In genomic region chr20:20317195-20318113, GRCh38 we compare ENCODE assay signal across 9 cellular contexts. TPM values are rescaled to one million over a fixed set of nuclear protein-coding genes. Genes with fewer than 3 reads are reported as not detected.
DNase-seq lines count a peak whose midpoint lies in the region; ATAC-seq lines count a peak whose summit lies in the region.
"Had no signal": no experiment of that assay in that cellular context is flagged by ENCODE, and none has a peak within 500 bp of the region (broad histone marks: within the 10 kb centered on the region; RNA-seq: fewer than 3 reads in every experiment).

No MANE protein-coding gene starts in this region.

- CTCF ChIA-PET in naive thymus-derived CD4-positive, alpha-beta T cell (lab: Charles Lee): no interaction called here

- H3K9me3 ChIP-seq in naive thymus-derived CD4-positive, alpha-beta T cell (ENCODE audit: control insufficient read depth in 2 of 3, low read length in 3 of 3): no peaks in the 10 kb centered on the region

- POLR2A ChIA-PET in naive thymus-derived CD4-positive, alpha-beta T cell (lab: Charles Lee): no interaction called here

- no peaks in the 10 kb centered on the region for H3K4me1 ChIP-seq in naive thymus-derived CD4-positive, alpha-beta T cell (ENCODE audit: control insufficient read depth in 2 of 2, insufficient read depth in 2 of 2, low read length in 2 of 2)

- peaks cover 0 to 8% (median 4%) of the 10 kb centered on the region in 5 donors for H3K27me3 Mint-ChIP-seq in naive thymus-derived CD4-positive, alpha-beta T cell
- H3K27me3 Mint-ChIP-seq in activated naive CD8-positive, alpha-beta T cell treated with anti-CD3 and anti-CD28 coated beads, Interleukin-2, amount 50 U/mL, for 24 hours: no peaks in the 10 kb centered on the region

- H3K9me3 Mint-ChIP-seq in naive thymus-derived CD4-positive, alpha-beta T cell: peaks cover 0 to 12% (median 5%) of the 10 kb centered on the region in 11 donors
- H3K9me3 Mint-ChIP-seq in activated naive CD8-positive, alpha-beta T cell treated with anti-CD3 and anti-CD28 coated beads, Interleukin-2, amount 50 U/mL, for 24 hours: no peaks in the 10 kb centered on the region

- H3K36me3 Mint-ChIP-seq in naive thymus-derived CD4-positive, alpha-beta T cell: no peaks in the 10 kb centered on the region
- no peaks in the 10 kb centered on the region for H3K36me3 Mint-ChIP-seq in activated naive CD8-positive, alpha-beta T cell treated with anti-CD3 and anti-CD28 coated beads, Interleukin-2, amount 50 U/mL, for 24 hours (ENCODE audit: low read depth)

- H3K4me1 Mint-ChIP-seq in naive thymus-derived CD4-positive, alpha-beta T cell: peaks cover 0 to 2% (median 0%) of the 10 kb centered on the region in 7 donors
- H3K4me1 Mint-ChIP-seq in activated naive CD8-positive, alpha-beta T cell treated with anti-CD3 and anti-CD28 coated beads, Interleukin-2, amount 50 U/mL, for 24 hours: no peaks in the 10 kb centered on the region

- ATAC-seq in GM18909 (IDR thresholded peaks at IDR 0.05; ENCODE audit: poor library complexity, unreplicated experiment) (peak; percentile 95), HG02840 (IDR thresholded peaks at IDR 0.05; ENCODE audit: low FRiP score, unreplicated experiment) (peak; percentile 70)
- ATAC-seq in naive thymus-derived CD4-positive, alpha-beta T cell: peak; percentile 44
- ATAC-seq in activated naive CD8-positive, alpha-beta T cell treated with anti-CD3 and anti-CD28 coated beads, Interleukin-2, amount 50 U/mL, for 24 hours: no peak

- H3K27ac Mint-ChIP-seq in naive thymus-derived CD4-positive, alpha-beta T cell: no peak overlapping the region
- no peak overlapping the region for H3K27ac Mint-ChIP-seq in activated naive CD8-positive, alpha-beta T cell treated with anti-CD3 and anti-CD28 coated beads, Interleukin-2, amount 50 U/mL, for 24 hours

- no peaks in the 10 kb centered on the region for H3K36me3 ChIP-seq in naive thymus-derived CD4-positive, alpha-beta T cell (ENCODE audit: control insufficient read depth in 2 of 3, insufficient read depth in 3 of 3, low read length in 3 of 3)

- DNase-seq in NCI-H2171 treated with DMSO at 0.1 percent for 48 hours (lab: John Stamatoyannopoulos, UW) (peak; percentile 96), DMS79 (lab: John Stamatoyannopoulos, UW) (no peak)
- DNase-seq in naive thymus-derived CD4-positive, alpha-beta T cell: no peak
- no peak for DNase-seq in effector CD8-positive, alpha-beta T cell (lab: John Stamatoyannopoulos, UW)
- no peak for DNase-seq in activated CD4-positive, alpha-beta T cell treated with anti-CD3 and anti-CD28 coated beads, Interleukin-2, amount 50 U/mL, for 4 hours
- no peak for DNase-seq in activated naive CD8-positive, alpha-beta T cell treated with anti-CD3 and anti-CD28 coated beads, Interleukin-2, amount 50 U/mL, for 24 hours
- DNase-seq: stimulated activated CD4-positive, alpha-beta T cell treated with anti-CD3 and anti-CD28 coated beads, Interleukin-12 subunit alpha, Interleukin-12 subunit beta, amount 100 ng/mL, for 4 hours had no signal

- no peak overlapping the region for H3K4me3 ChIP-seq in naive thymus-derived CD4-positive, alpha-beta T cell (ENCODE audit: low read length)

- intact Hi-C loops in naive thymus-derived CD4-positive, alpha-beta T cell (cut with micrococcal nuclease): no loop called here

- H3K27ac ChIP-seq in naive thymus-derived CD4-positive, alpha-beta T cell (ENCODE audit: low read depth, low read length): no peak overlapping the region

- H3K27me3 ChIP-seq in naive thymus-derived CD4-positive, alpha-beta T cell (ENCODE audit: control insufficient read depth in 2 of 2, insufficient read depth in 2 of 2, low read length in 2 of 2): no peaks in the 10 kb centered on the region

- H3K4me3 Mint-ChIP-seq in naive thymus-derived CD4-positive, alpha-beta T cell: no peak overlapping the region
- H3K4me3 Mint-ChIP-seq in activated naive CD8-positive, alpha-beta T cell treated with anti-CD3 and anti-CD28 coated beads, Interleukin-2, amount 50 U/mL, for 24 hours: no peak overlapping the region

RNA-seq across cellular contexts. Expression of gene INSM1, which starts 50.5 kb away (rescaled TPM):
- under 1 TPM in 2 of 5 experiments, not detected in 3; 0.12 to 0.53 TPM for total RNA-seq in naive thymus-derived CD4-positive, alpha-beta T cell
- not detected for polyA plus RNA-seq in naive thymus-derived CD4-positive, alpha-beta T cell
